In the genomic region with DNA sequence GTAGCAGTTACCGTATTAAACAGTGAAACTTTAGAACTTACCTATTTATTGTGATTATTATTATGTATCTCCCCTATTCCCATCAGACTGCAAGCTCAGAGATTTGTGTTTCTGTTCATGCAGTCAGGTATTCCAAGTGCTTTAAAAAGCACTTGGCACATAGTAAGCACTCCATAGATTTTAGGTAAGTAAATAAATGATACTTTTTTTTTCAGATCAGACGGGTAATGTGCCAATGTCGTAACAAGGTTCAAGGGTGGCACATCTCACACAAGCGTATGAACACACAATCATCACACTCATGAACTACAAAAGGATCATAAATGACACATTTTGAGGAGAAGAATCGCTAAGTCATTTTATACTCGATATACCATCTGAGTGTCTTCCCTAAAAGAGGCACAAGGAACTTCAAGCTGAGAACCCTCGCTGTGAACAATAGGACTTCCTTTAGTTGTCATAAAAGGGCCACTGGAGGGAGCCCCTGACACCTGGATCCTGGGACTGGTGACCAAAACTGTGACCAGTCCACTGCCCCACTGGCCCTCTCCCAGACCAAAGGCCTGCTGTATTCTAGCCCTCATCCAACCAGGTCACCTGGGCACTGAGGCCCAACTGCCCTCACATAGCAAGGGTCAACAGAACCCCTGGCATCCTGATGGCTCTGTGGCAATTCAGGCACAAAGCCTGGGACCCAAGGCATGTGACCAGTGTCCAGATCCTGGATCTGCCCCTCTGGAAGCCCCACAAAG, we compare ENCODE assay signal across 1 cellular context.
TF ChIP-seq lines count a peak whose summit lies in the region.

No MANE protein-coding gene starts in this region.

TF ChIP-seq in endothelial cell of umbilical vein, 7 proteins besides CTCF, POLR2A, EP300 and RAD21:
- TF ChIP-seq EZH2 (IDR thresholded peaks at IDR 0.05; ENCODE audit: borderline replicate concordance, low read depth, low read length, severe bottlenecking): no peak
- no peak for TF ChIP-seq MYC (IDR thresholded peaks at IDR 0.05; ENCODE audit: low read depth, low read length)
- TF ChIP-seq POLR2AphosphoS5 (IDR thresholded peaks at IDR 0.05; ENCODE audit: insufficient read depth, low read depth, low read length): no peak
- TF ChIP-seq JUN (IDR thresholded peaks at IDR 0.05; ENCODE audit: borderline replicate concordance, insufficient read depth, insufficient read length, low read depth): no peak
- TF ChIP-seq, protein P1, sequence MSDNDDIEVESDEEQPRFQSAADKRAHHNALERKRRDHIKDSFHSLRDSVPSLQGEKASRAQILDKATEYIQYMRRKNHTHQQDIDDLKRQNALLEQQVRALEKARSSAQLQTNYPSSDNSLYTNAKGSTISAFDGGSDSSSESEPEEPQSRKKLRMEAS (IDR thresholded peaks at IDR 0.05; ENCODE audit: insufficient read depth, insufficient read length): no peak
- no peak for TF ChIP-seq FOS (IDR thresholded peaks at IDR 0.05; ENCODE audit: borderline replicate concordance, insufficient read depth, low read length)
- no peak for TF ChIP-seq GATA2 (IDR thresholded peaks at IDR 0.05; ENCODE audit: insufficient read depth, insufficient read length, low read depth, low read length)
